Comparison of ENCODE assay signal across 1 cellular context in the genomic region with DNA sequence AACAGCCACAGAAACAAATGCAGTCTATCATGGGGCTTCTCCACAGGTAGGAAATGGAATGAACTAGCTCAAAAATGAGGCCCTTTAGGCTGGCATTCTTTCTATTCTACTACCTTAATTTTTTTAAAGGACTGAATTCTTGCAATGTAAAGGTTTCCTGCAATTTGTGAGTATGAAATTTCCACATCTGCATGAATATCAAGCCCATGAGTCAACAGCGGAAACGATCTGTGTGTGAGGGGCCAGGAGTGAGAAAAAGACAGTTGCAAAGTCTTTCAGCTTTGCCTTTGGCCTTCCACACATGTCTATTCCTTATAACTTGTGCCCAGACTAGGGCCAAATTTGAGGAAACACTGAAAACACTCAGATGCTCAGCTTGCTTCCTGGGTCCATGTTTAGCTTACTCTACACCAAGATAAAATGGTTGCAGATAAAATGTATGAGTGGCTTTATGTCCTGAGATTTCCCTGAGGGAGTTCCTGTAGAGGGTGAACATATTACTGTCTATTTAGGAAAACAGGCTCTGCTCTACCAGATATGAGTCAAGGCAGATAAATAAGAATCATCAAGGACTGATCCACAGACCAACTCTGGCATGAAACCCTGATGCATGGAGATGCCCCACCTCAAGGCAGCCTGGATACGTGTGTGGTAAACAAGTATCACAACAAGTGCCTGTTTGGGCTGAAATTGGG.
TF ChIP-seq lines count a peak whose summit lies in the region.

No MANE protein-coding gene starts in this region.

TF ChIP-seq in IMR-90, 13 proteins besides CTCF, POLR2A, EP300 and RAD21:
- TF ChIP-seq CEBPB (IDR thresholded peaks at IDR 0.05; ENCODE audit: low read depth, low read length) (no peak), RCOR1 (IDR thresholded peaks at IDR 0.05; ENCODE audit: insufficient replicate concordance, low read length) (no peak), FOS (IDR thresholded peaks at IDR 0.05; ENCODE audit: low read depth, low read length) (no peak), MXI1 (IDR thresholded peaks at IDR 0.05; ENCODE audit: borderline replicate concordance, low read depth, low read length) (no peak), MAZ (IDR thresholded peaks at IDR 0.05; ENCODE audit: borderline replicate concordance, low read depth, low read length) (no peak), BHLHE40 (IDR thresholded peaks at IDR 0.05; ENCODE audit: low read depth, low read length) (no peak), MAFK (IDR thresholded peaks at IDR 0.05; ENCODE audit: low read depth, low read length) (no peak), CHD1 (IDR thresholded peaks at IDR 0.05; ENCODE audit: low read depth, low read length) (no peak), SMC3 (IDR thresholded peaks at IDR 0.05; ENCODE audit: low read depth, low read length) (no peak), RFX5 (IDR thresholded peaks at IDR 0.05; ENCODE audit: low read depth, low read length) (no peak), NFE2L2 (IDR thresholded peaks at IDR 0.05; ENCODE audit: low read depth, low read length) (no peak)
- TF ChIP-seq, protein P1, sequence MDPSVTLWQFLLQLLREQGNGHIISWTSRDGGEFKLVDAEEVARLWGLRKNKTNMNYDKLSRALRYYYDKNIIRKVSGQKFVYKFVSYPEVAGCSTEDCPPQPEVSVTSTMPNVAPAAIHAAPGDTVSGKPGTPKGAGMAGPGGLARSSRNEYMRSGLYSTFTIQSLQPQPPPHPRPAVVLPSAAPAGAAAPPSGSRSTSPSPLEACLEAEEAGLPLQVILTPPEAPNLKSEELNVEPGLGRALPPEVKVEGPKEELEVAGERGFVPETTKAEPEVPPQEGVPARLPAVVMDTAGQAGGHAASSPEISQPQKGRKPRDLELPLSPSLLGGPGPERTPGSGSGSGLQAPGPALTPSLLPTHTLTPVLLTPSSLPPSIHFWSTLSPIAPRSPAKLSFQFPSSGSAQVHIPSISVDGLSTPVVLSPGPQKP (IDR thresholded peaks at IDR 0.05; ENCODE audit: borderline replicate concordance, low read depth, low read length) = no peak
- TF ChIP-seq, protein P2, sequence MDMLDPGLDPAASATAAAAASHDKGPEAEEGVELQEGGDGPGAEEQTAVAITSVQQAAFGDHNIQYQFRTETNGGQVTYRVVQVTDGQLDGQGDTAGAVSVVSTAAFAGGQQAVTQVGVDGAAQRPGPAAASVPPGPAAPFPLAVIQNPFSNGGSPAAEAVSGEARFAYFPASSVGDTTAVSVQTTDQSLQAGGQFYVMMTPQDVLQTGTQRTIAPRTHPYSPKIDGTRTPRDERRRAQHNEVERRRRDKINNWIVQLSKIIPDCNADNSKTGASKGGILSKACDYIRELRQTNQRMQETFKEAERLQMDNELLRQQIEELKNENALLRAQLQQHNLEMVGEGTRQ (IDR thresholded peaks at IDR 0.05; ENCODE audit: low read depth, low read length) = no peak
TF ChIP-seq in IMR-90: peak in this region for 0.
